In genomic region chr9:108053555-108054061, GRCh38 we compare ENCODE assay signal across 10 cellular contexts.
DNase-seq lines count a peak whose midpoint lies in the region; ATAC-seq and TF ChIP-seq lines count a peak whose summit lies in the region.
"Had no signal": no experiment of that assay in that cellular context is flagged by ENCODE, and none has a peak within 500 bp of the region (broad histone marks: within the 10 kb centered on the region; RNA-seq: fewer than 3 reads in every experiment).

No MANE protein-coding gene starts in this region.

- DNase-seq in NCI-H1436 treated with DMSO at 0.1 percent for 48 hours (lab: John Stamatoyannopoulos, UW) (peak; percentile 57), choroid plexus epithelial cell (ENCODE audit: low read depth) (peak; percentile 88), mesenchymal stem cell (peak; percentile 43), uterus (peak; percentile 85 to 90), 8988T (no peak)
- no peak for DNase-seq in activated T-cell treated with anti-CD3 and anti-CD28 coated beads, Interleukin-2, amount 50 U/mL, for 4 hours
- DNase-seq: activated CD4-positive, alpha-beta T cell treated with anti-CD3 and anti-CD28 coated beads for 4 hours; hippocampal formation; KG1 had no signal

- no peaks in the 10 kb centered on the region for H3K36me3 Mint-ChIP-seq in activated T-cell treated with anti-CD3 and anti-CD28 coated beads, Interleukin-2, amount 50 U/mL, for 4 hours (ENCODE audit: insufficient read depth)

- H2AFZ ChIP-seq in mesenchymal stem cell (ENCODE audit: low read depth, low read length): no peak overlapping the region

- no peak overlapping the region for H2BK120ac ChIP-seq in mesenchymal stem cell (ENCODE audit: low read depth, low read length)

- no peak overlapping the region for H3K4me2 ChIP-seq in mesenchymal stem cell (ENCODE audit: low read length, poor library complexity, severe bottlenecking)

- H3K79me1 ChIP-seq in mesenchymal stem cell (replicated peaks; ENCODE audit: low read length, poor library complexity, severe bottlenecking): no peaks in the 10 kb centered on the region

- H2BK5ac ChIP-seq in mesenchymal stem cell (ENCODE audit: low read depth, low read length, poor library complexity, severe bottlenecking): no peak overlapping the region

- peak overlapping the region; percentile 39 for H2AK5ac ChIP-seq in mesenchymal stem cell (ENCODE audit: low read length, severe bottlenecking)

- H3K9me3 Mint-ChIP-seq in activated T-cell treated with anti-CD3 and anti-CD28 coated beads, Interleukin-2, amount 50 U/mL, for 4 hours: peaks cover 3% of the 10 kb centered on the region

- no peak overlapping the region for H3K23ac ChIP-seq in mesenchymal stem cell (ENCODE audit: low read length in 2 of 2)

- TF ChIP-seq CTCF in choroid plexus epithelial cell (conservative IDR thresholded peaks at IDR 0.05; ENCODE audit: low read depth, low read length) (no peak), uterus (IDR thresholded peaks at IDR 0.05) (no peak)

- peak overlapping the region; percentile 32 to 38 for H2BK12ac ChIP-seq in mesenchymal stem cell (ENCODE audit: low read length in 2 of 2)

- H3K18ac ChIP-seq in mesenchymal stem cell (ENCODE audit: low read depth in 1 of 2, low read length in 2 of 2): peak overlapping the region in 1 of 2 experiments; percentile 63

- peaks cover 5% of the 10 kb centered on the region for H3K4me1 ChIP-seq in mesenchymal stem cell (ENCODE audit: control insufficient read depth, insufficient read depth, low read depth, low read length)
- peaks cover 7 to 10% of the 10 kb centered on the region in 2 donors for H3K4me1 ChIP-seq in uterus

- H3K27me3 ChIP-seq in mesenchymal stem cell (ENCODE audit: control insufficient read depth in 1 of 2, insufficient read depth in 1 of 2, low read length in 2 of 2): no peaks in the 10 kb centered on the region
- no peaks in the 10 kb centered on the region for H3K27me3 ChIP-seq in uterus

- peak overlapping the region; percentile 54 for H4K91ac ChIP-seq in mesenchymal stem cell (ENCODE audit: low read length)

- no peak overlapping the region for H3K4me3 Mint-ChIP-seq in activated T-cell treated with anti-CD3 and anti-CD28 coated beads, Interleukin-2, amount 50 U/mL, for 4 hours

- H3K4ac ChIP-seq in mesenchymal stem cell (ENCODE audit: low read depth in 1 of 2, low read length in 2 of 2): peak overlapping the region in 1 of 2 experiments; percentile 4

- no peak for ATAC-seq in GM18873 (IDR thresholded peaks at IDR 0.05; ENCODE audit: low FRiP score, unreplicated experiment)
- ATAC-seq in activated T-cell treated with anti-CD3 and anti-CD28 coated beads, Interleukin-2, amount 50 U/mL, for 4 hours: no peak

- H3K4me1 Mint-ChIP-seq in activated T-cell treated with anti-CD3 and anti-CD28 coated beads, Interleukin-2, amount 50 U/mL, for 4 hours (ENCODE audit: low read depth): no peaks in the 10 kb centered on the region

- H3K9me3 ChIP-seq in mesenchymal stem cell (ENCODE audit: control insufficient read depth, low read length) (no peaks in the 10 kb centered on the region), uterus (no peaks in the 10 kb centered on the region)

- H2BK15ac ChIP-seq in mesenchymal stem cell (ENCODE audit: low read depth, poor library complexity, severe bottlenecking): no peak overlapping the region

- no peak overlapping the region for H3K14ac ChIP-seq in mesenchymal stem cell (ENCODE audit: low read length in 2 of 2)

- H3K27ac ChIP-seq in mesenchymal stem cell (ENCODE audit: low read length, poor library complexity, severe bottlenecking): no peak overlapping the region
- H3K27ac ChIP-seq in uterus: peak overlapping the region; percentile 66 to 74

- no peaks in the 10 kb centered on the region for H3K36me3 ChIP-seq in mesenchymal stem cell (ENCODE audit: control insufficient read depth in 1 of 2, insufficient read depth in 2 of 2, low read depth in 1 of 2, low read length in 2 of 2)
- no peaks in the 10 kb centered on the region for H3K36me3 ChIP-seq in uterus

- H3K9ac ChIP-seq in mesenchymal stem cell (ENCODE audit: low read length): peak overlapping the region; percentile 79

- intact Hi-C loops in uterus (cut with DNase I; ENCODE audit: low total_unique reads): no loop called here

- no peak for TF ChIP-seq POLR2A in uterus (IDR thresholded peaks at IDR 0.05)

- H3K4me3 ChIP-seq in choroid plexus epithelial cell (ENCODE audit: low read depth, low read length) (no peak overlapping the region), mesenchymal stem cell (ENCODE audit: insufficient read depth in 1 of 2, low read depth in 1 of 2, low read length in 2 of 2) (peak overlapping the region in 1 of 2 experiments; percentile 50), uterus (no peak overlapping the region)

- WGBS in mesenchymal stem cell: 62% methylated on average over 12 of the region's 12 CpGs

- H4K8ac ChIP-seq in mesenchymal stem cell (ENCODE audit: low read length): peak overlapping the region; percentile 81

- no peaks in the 10 kb centered on the region for H3K27me3 Mint-ChIP-seq in activated T-cell treated with anti-CD3 and anti-CD28 coated beads, Interleukin-2, amount 50 U/mL, for 4 hours (ENCODE audit: low read depth)

Comparison
In these comparisons a context has a peak if more than half of its experiments do, and no peak if none do; other contexts are left out.
1. DNase-seq: peak in NCI-H1436 treated with DMSO at 0.1 percent for 48 hours (single experiment), choroid plexus epithelial cell (single experiment), mesenchymal stem cell (single experiment) and uterus (2 of 2); none in 8988T (single experiment) and activated T-cell treated with anti-CD3 and anti-CD28 coated beads, Interleukin-2, amount 50 U/mL, for 4 hours (single experiment).